ENCODE assay signal across 22 cellular contexts in the genomic region with DNA sequence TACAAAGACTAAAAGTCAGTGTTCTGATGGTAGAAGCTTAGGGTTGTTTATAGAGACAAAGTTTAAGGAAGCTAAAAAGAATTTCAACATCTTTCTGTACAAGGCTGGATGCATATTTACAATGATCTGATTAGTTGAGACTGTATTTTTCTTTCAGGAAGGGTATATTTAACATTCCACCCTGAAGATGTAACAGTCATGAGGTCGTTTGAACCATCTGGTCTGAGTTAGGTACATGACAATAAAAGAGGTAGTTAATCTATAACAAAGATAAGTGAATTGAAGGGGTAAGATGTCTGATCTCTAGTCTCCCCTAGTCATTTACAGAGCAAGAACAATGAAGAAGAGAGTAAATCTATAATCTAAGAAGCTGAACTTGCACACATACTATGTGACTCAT.
DNase-seq lines count a peak whose midpoint lies in the region; ATAC-seq and TF ChIP-seq lines count a peak whose summit lies in the region.
"Had no signal": no experiment of that assay in that cellular context is flagged by ENCODE, and none has a peak within 500 bp of the region (broad histone marks: within the 10 kb centered on the region; RNA-seq: fewer than 3 reads in every experiment).

No MANE protein-coding gene starts in this region.

- no peaks in the 10 kb centered on the region for H3F3A ChIP-seq in SK-N-SH (replicated peaks; ENCODE audit: insufficient read depth)

- CTCF ChIA-PET in SK-N-SH (lab: Yijun Ruan, JAX): no interaction called here

- ATAC-seq in GM21723 (IDR thresholded peaks at IDR 0.05; ENCODE audit: unreplicated experiment): no peak

- POLR2A ChIA-PET in SK-N-SH (lab: Yijun Ruan, JAX): no interaction called here

- H4K20me1 ChIP-seq in KMS-11 (ENCODE audit: insufficient read depth) (no peaks in the 10 kb centered on the region), SK-N-SH (ENCODE audit: insufficient read depth) (no peaks in the 10 kb centered on the region)
- H4K20me1 ChIP-seq: BLaER1 had no signal

- H3K27me3 ChIP-seq in KMS-11 (ENCODE audit: insufficient read depth, low read depth): no peaks in the 10 kb centered on the region
- H3K27me3 ChIP-seq in SK-N-SH (ENCODE audit: insufficient read depth): no peaks in the 10 kb centered on the region
- H3K27me3 ChIP-seq in kidney epithelial cell (ENCODE audit: control insufficient read depth, insufficient read depth, low read length): no peaks in the 10 kb centered on the region
- H3K27me3 ChIP-seq: BLaER1 had no signal

- H3K4me2 ChIP-seq in KMS-11 (0 out of 2 replicates have a peak overlapping the region, but pooled peaks have one; percentile 18), SK-N-SH (no peak overlapping the region)
- H3K4me2 ChIP-seq: BLaER1 had no signal

- no peaks in the 10 kb centered on the region for H3K4me1 ChIP-seq in KMS-11 (ENCODE audit: low read depth, poor library complexity, severe bottlenecking)
- H3K4me1 ChIP-seq in SK-N-SH (ENCODE audit: control insufficient read depth in 1 of 2, insufficient read depth in 2 of 2, low read depth in 1 of 2, low read length in 1 of 2): no peaks in the 10 kb centered on the region; a peak in 1 of 4 replicates
- H3K4me1 ChIP-seq: BLaER1, SJCRH30 had no signal

- no peak for TF ChIP-seq RAD21 in SK-N-SH (IDR thresholded peaks at IDR 0.05; ENCODE audit: low read length)

- no peak for DNase-seq in SK-N-SH
- peak; percentile 45 for DNase-seq in kidney epithelial cell (ENCODE audit: low read depth)
- no peak for DNase-seq in stimulated activated CD4-positive, alpha-beta T cell treated with anti-CD3 and anti-CD28 coated beads, Interleukin-4, amount 100 ng/mL, for 4 hours
- no peak for DNase-seq in NAMALWA (ENCODE audit: low spot score)
- no peak for DNase-seq in DMS53 (lab: John Stamatoyannopoulos, UW)
- DNase-seq: CD4-positive, alpha-beta T cell; COR-L47; GOT3; HCEC 1CT; IMR-90; MV-4-11; NCI-H1694; NCI-H2081; NCI-H510A treated with DMSO at 0.1 percent for 48 hours; NCI-H774; NK-92 treated with Interleukin-12 subunit alpha and Interleukin-12 subunit beta, amount 100 ng/mL, for 24 hours; OCI-M1; SJCRH30; SW 1271 had no signal

- no peaks in the 10 kb centered on the region for H3K79me2 ChIP-seq in KMS-11 (ENCODE audit: insufficient read depth, low read depth)
- no peaks in the 10 kb centered on the region for H3K79me2 ChIP-seq in SK-N-SH (ENCODE audit: insufficient read depth)

- H3K9ac ChIP-seq in KMS-11 (0 out of 2 replicates have a peak overlapping the region, but pooled peaks have one; percentile 4), SK-N-SH (no peak overlapping the region)
- H3K9ac ChIP-seq: BLaER1 had no signal

- H2AFZ ChIP-seq in KMS-11 (ENCODE audit: low read depth) (peak overlapping the region; percentile 7; the same call in 1 of the 2 replicates), SK-N-SH (ENCODE audit: low read depth) (0 out of 2 replicates have a peak overlapping the region, but pooled peaks have one; percentile 33)

- H3K9me3 ChIP-seq in SK-N-SH: peaks cover 8% of the 10 kb centered on the region
- H3K9me3 ChIP-seq: BLaER1, SJCRH30 had no signal

- no peaks in the 10 kb centered on the region for H3K36me3 ChIP-seq in KMS-11 (ENCODE audit: insufficient read depth)
- H3K36me3 ChIP-seq in SK-N-SH (replicated peaks in 1 of 2; ENCODE audit: control insufficient read depth in 1 of 2, insufficient read depth in 2 of 2, low read length in 1 of 2): no peaks in the 10 kb centered on the region
- no peaks in the 10 kb centered on the region for H3K36me3 ChIP-seq in kidney epithelial cell (ENCODE audit: control insufficient read depth, insufficient read depth, low read length)
- H3K36me3 ChIP-seq: BLaER1, SJCRH30 had no signal

- 0% methylated on average over 1 of the region's 1 CpG for WGBS in SK-N-SH (ENCODE audit: low lambda C conversion rate)

- no peak overlapping the region for H3K4me3 ChIP-seq in KMS-11 (IDR thresholded peaks at IDR 0.05; ENCODE audit: insufficient read depth, low read depth, low read length)
- H3K4me3 ChIP-seq in SK-N-SH (ENCODE audit: low read depth in 2 of 2, low read length in 1 of 2): no peak overlapping the region
- no peak overlapping the region for H3K4me3 ChIP-seq in kidney epithelial cell (ENCODE audit: low read depth, low read length)
- H3K4me3 ChIP-seq: BLaER1, SJCRH30 had no signal

- no peak overlapping the region for H3K27ac ChIP-seq in KMS-11
- H3K27ac ChIP-seq in SK-N-SH (ENCODE audit: low read depth in 2 of 2, low read length in 1 of 2): no peak overlapping the region
- H3K27ac ChIP-seq: BLaER1, SJCRH30 had no signal

- TF ChIP-seq CTCF in KMS-11 (conservative IDR thresholded peaks at IDR 0.05; ENCODE audit: low read depth, low read length) (no peak), SK-N-SH (IDR thresholded peaks at IDR 0.05) (no peak), kidney epithelial cell (IDR thresholded peaks at IDR 0.05; ENCODE audit: insufficient read depth, low read length, poor library complexity, severe bottlenecking) (no peak)

- no peaks in the 10 kb centered on the region for H3K9me2 ChIP-seq in SK-N-SH

- no peak for TF ChIP-seq EP300 in SK-N-SH (IDR thresholded peaks at IDR 0.05; ENCODE audit: borderline replicate concordance in 1 of 2, low read depth in 1 of 2, low read length in 1 of 2)

TF ChIP-seq in SK-N-SH, 30 proteins besides CTCF, POLR2A, EP300 and RAD21:
- TF ChIP-seq POLR2AphosphoS5 (IDR thresholded peaks at IDR 0.05; ENCODE audit: low read depth, low read length): no peak
